In genomic region chr22:20126284-20127029, GRCh38 we compare ENCODE assay signal across 1 cellular context.
TF ChIP-seq lines count a peak whose summit lies in the region.

No MANE protein-coding gene starts in this region.

TF ChIP-seq in GM12878, 131 proteins besides CTCF, POLR2A, EP300 and RAD21:
- no peak for TF ChIP-seq NKRF (conservative IDR thresholded peaks at IDR 0.05)
